ENCODE assay signal across 28 cellular contexts in the genomic region with DNA sequence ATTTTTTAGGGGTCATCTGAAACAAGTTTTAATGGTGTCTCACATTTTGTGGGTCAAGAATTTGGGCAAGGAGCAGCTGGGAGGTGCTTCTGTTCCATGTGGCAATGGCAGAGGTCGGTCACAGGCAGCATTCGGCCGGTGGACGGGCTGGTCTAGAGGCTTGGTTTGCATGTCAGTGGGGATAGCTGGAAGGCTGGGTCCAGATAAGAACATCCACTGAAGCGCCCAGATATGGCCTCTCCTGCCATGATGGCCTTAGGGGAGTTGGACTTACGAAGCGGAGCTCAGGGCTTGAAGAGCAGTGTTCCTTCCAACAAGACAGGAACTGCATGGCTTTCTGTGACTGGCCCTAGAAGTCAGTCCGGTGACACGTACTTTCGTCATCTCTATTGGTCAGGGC. TPM values are rescaled to one million over a fixed set of nuclear protein-coding genes. Genes with fewer than 3 reads are reported as not detected.
DNase-seq lines count a peak whose midpoint lies in the region; ATAC-seq, FAIRE-seq and TF ChIP-seq lines count a peak whose summit lies in the region.
"Had no signal": no experiment of that assay in that cellular context is flagged by ENCODE, and none has a peak within 500 bp of the region (broad histone marks: within the 10 kb centered on the region; RNA-seq: fewer than 3 reads in every experiment).

No MANE protein-coding gene starts in this region.

- H3K18ac ChIP-seq in trophoblast cell (ENCODE audit: low read length), result peak overlapping the region; percentile 17

- no peak overlapping the region for H4K12ac ChIP-seq in trophoblast cell (ENCODE audit: low read depth, low read length)

- no peak for FAIRE-seq in K562 (lab: Jason Lieb, UNC)
- FAIRE-seq: A204.1, GM12878, GM12892, GM18507 had no signal

- CTCF ChIA-PET in K562 (lab: Yijun Ruan, JAX; ENCODE audit: low intra/inter-chr PET ratio), result no interaction called here
- CTCF ChIA-PET in activated CD4-positive, alpha-beta memory T cell treated with anti-CD3 and anti-CD28 coated beads for 36 hours (lab: Charles Lee), result no interaction called here

- no peaks in the 10 kb centered on the region for H4K20me1 ChIP-seq in K562 (replicated peaks; ENCODE audit: control insufficient read depth, insufficient read depth, low read length)
- H4K20me1 ChIP-seq: BLaER1 had no signal

- H3K23ac ChIP-seq in trophoblast cell (ENCODE audit: low read length), result no peak overlapping the region

- peaks cover 2% of the 10 kb centered on the region for H3K9me3 Mint-ChIP-seq in activated CD4-positive, alpha-beta memory T cell treated with anti-CD3 and anti-CD28 coated beads for 36 hours

- H3K27ac Mint-ChIP-seq in T-helper 17 cell, result no peak overlapping the region
- H3K27ac Mint-ChIP-seq in activated CD4-positive, alpha-beta memory T cell treated with anti-CD3 and anti-CD28 coated beads for 36 hours, result no peak overlapping the region
- H3K27ac Mint-ChIP-seq: CD14-positive monocyte; CD4-positive, alpha-beta memory T cell; CD4-positive, CD25-positive, alpha-beta regulatory T cell; CD8-positive, alpha-beta memory T cell had no signal

- H3K9ac ChIP-seq in K562 (ENCODE audit: insufficient read depth in 1 of 2, low read depth in 2 of 2, low read length in 2 of 2) (peak overlapping the region in 1 of 2 experiments; percentile 43; a peak in 1 of 4 replicates), trophoblast cell (ENCODE audit: low read length) (no peak overlapping the region)
- H3K9ac ChIP-seq: BLaER1 had no signal

- POLR2A ChIA-PET in K562 (lab: Yijun Ruan, JAX), result interaction anchor here (0.7 kb wide), 1 partner anchor 22 kb away, joined by 3 read pairs; no protein-coding TSS in a partner anchor
- POLR2A ChIA-PET in activated CD4-positive, alpha-beta memory T cell treated with anti-CD3 and anti-CD28 coated beads for 36 hours (lab: Charles Lee), result interaction anchor here (0.6 kb wide), 1 partner anchor 819 kb away, joined by 4 read pairs; no protein-coding TSS in a partner anchor

- no peak overlapping the region for H3K4me2 ChIP-seq in K562 (ENCODE audit: insufficient read depth, low read length)
- H3K4me2 ChIP-seq in trophoblast cell (ENCODE audit: low read length), result no peak overlapping the region
- H3K4me2 ChIP-seq: BLaER1 had no signal

- H2AFZ ChIP-seq in K562 (ENCODE audit: low read depth, low read length), result peak overlapping the region; percentile 14; the same call in 1 of the 2 replicates
- no peak overlapping the region for H2AFZ ChIP-seq in trophoblast cell (ENCODE audit: insufficient read depth, low read length, poor library complexity)

- H2BK12ac ChIP-seq in trophoblast cell (ENCODE audit: low read length), result no peak overlapping the region

- intact Hi-C loops in right cardiac atrium (cut with DNase I) (no loop called here), K562 (cut with micrococcal nuclease) (no loop called here)
- intact Hi-C loops in activated CD4-positive, alpha-beta memory T cell treated with anti-CD3 and anti-CD28 coated beads for 36 hours (cut with micrococcal nuclease), result no loop called here

- H3K9me1 ChIP-seq in K562 (ENCODE audit: control insufficient read depth, insufficient read depth, low read length), result no peaks in the 10 kb centered on the region

- no peaks in the 10 kb centered on the region for H3K79me1 ChIP-seq in trophoblast cell (ENCODE audit: low read length)

- H2BK120ac ChIP-seq in trophoblast cell (ENCODE audit: insufficient read depth, low read length, poor library complexity), result no peak overlapping the region

- H2BK5ac ChIP-seq in trophoblast cell (ENCODE audit: low read depth, low read length, poor library complexity), result no peak overlapping the region

- in situ Hi-C loops in K562 (cut with MboI), result no loop called here

- no peak overlapping the region for H3K4me3 ChIP-seq in cardiac muscle cell
- no peak overlapping the region for H3K4me3 ChIP-seq in right cardiac atrium (ENCODE audit: low read length)
- no peak overlapping the region for H3K4me3 ChIP-seq in K562
- H3K4me3 ChIP-seq in trophoblast cell (ENCODE audit: low read depth, low read length), result no peak overlapping the region
- H3K4me3 ChIP-seq: BLaER1, GM12878 had no signal

- H3K36me3 ChIP-seq in cardiac muscle cell, result peaks cover 31% of the 10 kb centered on the region
- no peaks in the 10 kb centered on the region; the same call in 2 of the 3 replicates for H3K36me3 ChIP-seq in K562 (ENCODE audit: control insufficient read depth, insufficient read depth, low read length)
- peaks cover 7 to 10% of the 10 kb centered on the region in 2 experiments for H3K36me3 ChIP-seq in trophoblast cell (ENCODE audit: control insufficient read depth in 1 of 2, insufficient read depth in 2 of 2, low read length in 2 of 2)
- H3K36me3 ChIP-seq: BE2C, BLaER1 had no signal

- H4K8ac ChIP-seq in trophoblast cell (ENCODE audit: low read depth, low read length), result no peak overlapping the region

- TF ChIP-seq POLR2A in K562 (conservative IDR thresholded peaks at IDR 0.05), result no peak

- TF ChIP-seq CTCF in cardiac muscle cell (IDR thresholded peaks at IDR 0.05; ENCODE audit: low read depth, low read length), result no peak
- TF ChIP-seq CTCF in K562 (IDR thresholded peaks at IDR 0.05 in 2 of 3, conservative IDR thresholded peaks at IDR 0.05 in 1 of 3; ENCODE audit: insufficient read depth in 2 of 3, low read depth in 1 of 3, low read length in 3 of 3), result no peak

- H3K27me3 ChIP-seq in cardiac muscle cell, result no peaks in the 10 kb centered on the region
- no peaks in the 10 kb centered on the region for H3K27me3 ChIP-seq in right cardiac atrium (ENCODE audit: control insufficient read depth, insufficient read depth)
- H3K27me3 ChIP-seq in K562 (ENCODE audit: control insufficient read depth in 2 of 2, insufficient read depth in 2 of 2, low read length in 2 of 2), result no peaks in the 10 kb centered on the region
- H3K27me3 ChIP-seq in trophoblast cell (ENCODE audit: insufficient read depth, low read length), result no peaks in the 10 kb centered on the region
- H3K27me3 ChIP-seq: BE2C, BLaER1 had no signal

- no peak overlapping the region for H4K91ac ChIP-seq in trophoblast cell (ENCODE audit: low read depth, low read length)

- no peak overlapping the region for H2AK5ac ChIP-seq in trophoblast cell (ENCODE audit: low read length)

- no peak overlapping the region for H3K14ac ChIP-seq in trophoblast cell (ENCODE audit: low read length)

- H3K36me3 Mint-ChIP-seq in T-helper 17 cell (ENCODE audit: low read depth), result no peaks in the 10 kb centered on the region
- no peaks in the 10 kb centered on the region for H3K36me3 Mint-ChIP-seq in activated CD4-positive, alpha-beta memory T cell treated with anti-CD3 and anti-CD28 coated beads for 36 hours
- H3K36me3 Mint-ChIP-seq: CD14-positive monocyte; CD4-positive, alpha-beta memory T cell; CD4-positive, CD25-positive, alpha-beta regulatory T cell; CD8-positive, alpha-beta memory T cell had no signal

- H3K4ac ChIP-seq in trophoblast cell (ENCODE audit: low read depth, low read length), result no peak overlapping the region

- peaks cover 2% of the 10 kb centered on the region for H3K4me1 Mint-ChIP-seq in T-helper 17 cell
- H3K4me1 Mint-ChIP-seq in activated CD4-positive, alpha-beta memory T cell treated with anti-CD3 and anti-CD28 coated beads for 36 hours (ENCODE audit: low read depth), result no peaks in the 10 kb centered on the region
- H3K4me1 Mint-ChIP-seq: CD4-positive, alpha-beta memory T cell; CD4-positive, CD25-positive, alpha-beta regulatory T cell; CD8-positive, alpha-beta memory T cell had no signal

- H3K4me1 ChIP-seq in cardiac muscle cell (ENCODE audit: low read depth) (peaks cover 55% of the 10 kb centered on the region), right cardiac atrium (ENCODE audit: control insufficient read depth, insufficient read depth, low read length) (no peaks in the 10 kb centered on the region), K562 (replicated peaks in 1 of 2; ENCODE audit: control insufficient read depth in 2 of 2, insufficient read depth in 2 of 2, low read length in 2 of 2) (peaks cover 0 to 5% of the 10 kb centered on the region in 2 experiments; a peak in 3 of 5 replicates), trophoblast cell (ENCODE audit: control insufficient read depth in 1 of 2, insufficient read depth in 2 of 2, low read length in 2 of 2) (peaks cover 2 to 5% of the 10 kb centered on the region in 2 experiments)

- no peak overlapping the region for H3K4me3 Mint-ChIP-seq in T-helper 17 cell
- no peak overlapping the region for H3K4me3 Mint-ChIP-seq in activated CD4-positive, alpha-beta memory T cell treated with anti-CD3 and anti-CD28 coated beads for 36 hours
- H3K4me3 Mint-ChIP-seq: CD14-positive monocyte; CD4-positive, alpha-beta memory T cell; CD4-positive, CD25-positive, alpha-beta regulatory T cell; CD8-positive, alpha-beta memory T cell had no signal

- TF ChIP-seq RAD21 in K562 (CRISPR knock-in tag; conservative IDR thresholded peaks at IDR 0.05 in 1 of 2, IDR thresholded peaks at IDR 0.05 in 1 of 2), result no peak

- TF ChIP-seq EP300 in K562 (IDR thresholded peaks at IDR 0.05; ENCODE audit: low read length), result no peak

- WGBS in right cardiac atrium, result 97% methylated on average over 10 of the region's 10 CpGs
- WGBS in K562 (ENCODE audit: insufficient coverage, low coverage, missing lambda C conversion rate), result 51% methylated on average over 9 of the region's 10 CpGs
- WGBS in trophoblast cell (ENCODE audit: extremely low coverage, insufficient coverage, insufficient read length), result no CpG with 5 or more reads among the region's 10 CpGs

- no peak for ATAC-seq in right cardiac atrium
- peak; percentile 48; the same call in 2 of the 3 replicates for ATAC-seq in K562
- ATAC-seq in GM21786 (IDR thresholded peaks at IDR 0.05; ENCODE audit: unreplicated experiment), result no peak
- no peak for ATAC-seq in T-helper 17 cell
- ATAC-seq: GM12878 had no signal

- peak overlapping the region; percentile 12 for H3K27ac ChIP-seq in cardiac muscle cell
- no peak overlapping the region for H3K27ac ChIP-seq in right cardiac atrium (ENCODE audit: low read length)
- H3K27ac ChIP-seq in K562 (ENCODE audit: extremely low read depth, low read depth, low read length), result no peak overlapping the region
- H3K27ac ChIP-seq in trophoblast cell (ENCODE audit: low read depth, low read length), result no peak overlapping the region
- H3K27ac ChIP-seq: BLaER1 had no signal

- H3K9me3 ChIP-seq in cardiac muscle cell (ENCODE audit: low read depth) (no peaks in the 10 kb centered on the region), right cardiac atrium (ENCODE audit: control insufficient read depth, low read length) (no peaks in the 10 kb centered on the region), K562 (replicated peaks; ENCODE audit: control insufficient read depth, insufficient read depth, low read depth, low read length) (no peaks in the 10 kb centered on the region; the same call in 1 of the 2 replicates), trophoblast cell (ENCODE audit: insufficient read depth, low read depth, low read length) (peaks cover 5% of the 10 kb centered on the region), T-helper 17 cell (ENCODE audit: control insufficient read depth, low read length, poor library complexity, severe bottlenecking) (no peaks in the 10 kb centered on the region)
- H3K9me3 ChIP-seq: BE2C had no signal

- no TSS peak for BruUV-seq in K562 (replicated peaks; lab: Mats Ljungman, UMichigan)

- no peak for DNase-seq in cardiac muscle cell (ENCODE audit: low read depth in 1 of 2, low spot score in 1 of 2)
- no peak for DNase-seq in right cardiac atrium
- DNase-seq in K562 (ENCODE audit: extremely low read depth in 1 of 4, low spot score in 3 of 4), result peak in 2 of 4 experiments; percentile 27 to 34
- DNase-seq in trophoblast cell, result no peak
- DNase-seq in T-helper 17 cell, result no peak
- DNase-seq in activated CD4-positive, alpha-beta memory T cell treated with anti-CD3 and anti-CD28 coated beads for 36 hours, result no peak
- DNase-seq: 8988T; ACHN; BE2C; C1 segment of cervical spinal cord; CD4-positive, alpha-beta memory T cell; CD4-positive, CD25-positive, alpha-beta regulatory T cell; CD8-positive, alpha-beta memory T cell; COR-L47; DMS 273 treated with DMSO at 0.1 percent for 48 hours; DMS153; DMS53; DMS79; DND-41; EL; GDM1 had no signal

- peaks cover 21% of the 10 kb centered on the region for H3K27me3 Mint-ChIP-seq in T-helper 17 cell
- no peaks in the 10 kb centered on the region for H3K27me3 Mint-ChIP-seq in activated CD4-positive, alpha-beta memory T cell treated with anti-CD3 and anti-CD28 coated beads for 36 hours

- H3K79me2 ChIP-seq in K562 (ENCODE audit: control insufficient read depth, insufficient read depth, low read length) (no peaks in the 10 kb centered on the region), trophoblast cell (ENCODE audit: control insufficient read depth, insufficient read depth, low read length, poor library complexity) (peaks cover 7% of the 10 kb centered on the region)

RNA-seq across cellular contexts. Expression of a gene that starts 30.3 kb away (rescaled TPM):
- total RNA-seq in cardiac muscle cell (126 TPM in 2 replicates), right cardiac atrium (10 to 100 TPM in 3 of 4 donors, 1 to 10 TPM in 1; 9.7 to 21.4 (median 10.9) TPM), K562 (2014; rRNA removed) (4.1 and 5.2 TPM in 2 replicates), K562 (2014; rRNA removed; fragmentation: Illumina TruSeq; extraction: Trizol) (6.4 and 6.6 TPM in 2 replicates), K562 (2015; rRNA removed; fragmentation: Illumina TruSeq; extraction: Trizol) (5.1 and 5.2 TPM in 2 replicates), K562 (2021) (6.6 TPM in 2 replicates), T-helper 17 cell (1 to 10 TPM; 1.3 to 4.3 TPM)
- polyA plus RNA-seq in cardiac muscle cell (96.6 and 101 TPM in 2 replicates), right cardiac atrium (5.6 TPM), K562 (2011; rRNA removed) (1.9 and 4.6 TPM in 2 replicates), K562 (2014; fragmentation: Illumina TruSeq; extraction: Trizol) (4.8 and 5.6 TPM in 2 replicates), K562 (2014; fragmentation: Nextera tagmentation; extraction: Ambion mirVana) (1 to 10 TPM; 1.0 to 1.6 TPM), K562 (2014; rRNA removed) (3.7 TPM in 2 replicates)
- 9.1 and 15.2 TPM in 2 replicates for total RNA-seq in K562 (2011; cell fraction: chromatin; rRNA removed; ENCODE audit: low replicate concordance)
- 7.2 and 7.5 TPM in 2 replicates for total RNA-seq in K562 (2011; cell fraction: nucleolus; rRNA removed)
- 8.7 and 12.7 TPM in 2 replicates for total RNA-seq in K562 (2011; cell fraction: nucleoplasm; rRNA removed)
- 1.6 and 3.6 TPM in 2 replicates for polyA plus RNA-seq in K562 (2011; cell fraction: cytosol; rRNA removed)
- polyA plus RNA-seq in K562 (2011; cell fraction: nucleus; rRNA removed), result 1.8 and 5.6 TPM in 2 replicates
- 3.7 and 6.0 TPM in 2 replicates for polyA plus RNA-seq in K562 (2012)
- 6.7 and 11.2 TPM in 2 replicates for polyA minus RNA-seq in K562 (2011; rRNA and poly(A)+ RNA removed)
- polyA minus RNA-seq in K562 (2011; cell fraction: cytosol; rRNA and poly(A)+ RNA removed), result 5.9 and 9.2 TPM in 2 replicates
- 6.6 and 7.4 TPM in 2 replicates for polyA minus RNA-seq in K562 (2011; cell fraction: nucleus; rRNA and poly(A)+ RNA removed)
- polyA plus RNA-seq in trophoblast cell (2013), result 27.9 and 29.1 TPM in 2 replicates
- total RNA-seq in activated CD4-positive, alpha-beta memory T cell treated with anti-CD3 and anti-CD28 coated beads for 36 hours, result under 1 TPM; 0.05 to 0.19 TPM
